Comparison of ENCODE assay signal across 1 cellular context in the genomic region with DNA sequence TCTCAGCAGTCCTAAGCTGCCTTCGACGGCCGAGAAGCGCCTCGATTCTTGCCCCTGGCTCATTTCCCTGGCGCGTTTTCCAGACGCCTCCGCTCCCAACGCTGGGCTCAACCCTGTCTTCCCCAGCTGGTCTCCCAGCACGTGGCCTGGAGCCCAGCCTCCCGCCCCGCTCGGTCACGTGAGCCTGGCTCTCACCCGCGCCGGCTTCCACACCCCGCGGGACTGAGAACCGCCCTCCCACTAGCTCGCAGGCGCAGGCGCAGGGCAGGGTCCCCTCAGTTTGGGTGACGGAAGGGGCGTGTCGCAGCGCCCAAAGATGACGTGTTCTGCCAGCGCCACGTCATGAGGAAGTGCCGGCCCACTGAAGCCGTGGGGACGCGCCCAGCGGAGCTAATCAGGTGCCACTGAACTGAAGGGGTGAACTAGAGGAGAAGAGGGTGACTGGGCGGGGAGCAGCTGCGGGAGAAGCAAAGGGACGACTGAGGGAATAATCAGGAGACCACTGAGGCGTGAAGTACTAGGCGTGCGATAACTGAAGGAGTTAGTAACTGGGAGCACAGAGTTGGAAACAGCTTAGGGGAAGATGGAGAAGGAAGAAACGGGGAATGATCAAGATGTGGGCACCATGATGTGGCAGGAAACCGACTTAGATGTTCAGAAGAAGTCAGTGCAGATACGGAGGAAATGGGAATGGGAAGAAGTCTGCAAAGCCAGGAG.
TF ChIP-seq lines count a peak whose summit lies in the region.

A gene with protein sequence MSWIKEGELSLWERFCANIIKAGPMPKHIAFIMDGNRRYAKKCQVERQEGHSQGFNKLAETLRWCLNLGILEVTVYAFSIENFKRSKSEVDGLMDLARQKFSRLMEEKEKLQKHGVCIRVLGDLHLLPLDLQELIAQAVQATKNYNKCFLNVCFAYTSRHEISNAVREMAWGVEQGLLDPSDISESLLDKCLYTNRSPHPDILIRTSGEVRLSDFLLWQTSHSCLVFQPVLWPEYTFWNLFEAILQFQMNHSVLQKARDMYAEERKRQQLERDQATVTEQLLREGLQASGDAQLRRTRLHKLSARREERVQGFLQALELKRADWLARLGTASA (plus strand): TSS at position 343 of the 717 bp plus-strand sequence. CDS start 625 bp downstream, outside the sequence.

TF ChIP-seq in HepG2, 621 proteins besides CTCF, POLR2A, EP300 and RAD21 (continued from another document and continues in another):
- TF ChIP-seq, protein P1, sequence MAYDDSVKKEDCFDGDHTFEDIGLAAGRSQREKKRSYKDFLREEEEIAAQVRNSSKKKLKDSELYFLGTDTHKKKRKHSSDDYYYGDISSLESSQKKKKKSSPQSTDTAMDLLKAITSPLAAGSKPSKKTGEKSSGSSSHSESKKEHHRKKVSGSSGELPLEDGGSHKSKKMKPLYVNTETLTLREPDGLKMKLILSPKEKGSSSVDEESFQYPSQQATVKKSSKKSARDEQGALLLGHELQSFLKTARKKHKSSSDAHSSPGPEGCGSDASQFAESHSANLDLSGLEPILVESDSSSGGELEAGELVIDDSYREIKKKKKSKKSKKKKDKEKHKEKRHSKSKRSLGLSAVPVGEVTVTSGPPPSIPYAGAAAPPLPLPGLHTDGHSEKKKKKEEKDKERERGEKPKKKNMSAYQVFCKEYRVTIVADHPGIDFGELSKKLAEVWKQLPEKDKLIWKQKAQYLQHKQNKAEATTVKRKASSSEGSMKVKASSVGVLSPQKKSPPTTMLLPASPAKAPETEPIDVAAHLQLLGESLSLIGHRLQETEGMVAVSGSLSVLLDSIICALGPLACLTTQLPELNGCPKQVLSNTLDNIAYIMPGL (CRISPR knock-in tag; IDR thresholded peaks at IDR 0.05; ENCODE audit: borderline replicate concordance in 1 of 2, low read depth in 1 of 2), result peak in 1 of 2 experiments; percentile 73; a peak in 3 of 4 replicates
- TF ChIP-seq GATA4 (IDR thresholded peaks at IDR 0.05; ENCODE audit: borderline replicate concordance, low read depth) (no peak), ZNF350 (CRISPR knock-in tag; IDR thresholded peaks at IDR 0.05; ENCODE audit: borderline replicate concordance, low read depth) (peak; percentile 95), HMG20A (CRISPR knock-in tag; IDR thresholded peaks at IDR 0.05; ENCODE audit: borderline replicate concordance) (peak; percentile 13; the same call in 1 of the 2 replicates), REL (CRISPR knock-in tag; conservative IDR thresholded peaks at IDR 0.05) (peak; percentile 94), SP2 (CRISPR knock-in tag; IDR thresholded peaks at IDR 0.05) (0 out of 2 replicates have a peak, but pooled peaks have one; percentile 46), ZNF33B (CRISPR knock-in tag; IDR thresholded peaks at IDR 0.05) (peak; percentile 100), ZNF546 (CRISPR knock-in tag; conservative IDR thresholded peaks at IDR 0.05) (peak; percentile 94; the same call in 1 of the 2 replicates), RFX5 (IDR thresholded peaks at IDR 0.05; ENCODE audit: low read depth, low read length) (peak; percentile 62), ZNF747 (CRISPR knock-in tag; IDR thresholded peaks at IDR 0.05; ENCODE audit: borderline replicate concordance) (peak; percentile 99; the same call in 1 of the 2 replicates), ZSCAN9 (CRISPR knock-in tag; IDR thresholded peaks at IDR 0.05; ENCODE audit: borderline replicate concordance) (peak; percentile 93), ZBTB20 (CRISPR knock-in tag; IDR thresholded peaks at IDR 0.05; ENCODE audit: borderline replicate concordance, low read depth) (peak; percentile 83; the same call in 1 of the 2 replicates), ZBTB8A (CRISPR knock-in tag; IDR thresholded peaks at IDR 0.05; ENCODE audit: borderline replicate concordance, low read depth) (peak; percentile 64; the same call in 1 of the 2 replicates), CHD4 (IDR thresholded peaks at IDR 0.05; ENCODE audit: borderline replicate concordance, low read length) (no peak), AKAP8 (CRISPR knock-in tag; IDR thresholded peaks at IDR 0.05) (peak; percentile 75; the same call in 1 of the 2 replicates), ZNF136 (CRISPR knock-in tag; IDR thresholded peaks at IDR 0.05; ENCODE audit: low read depth) (peak; percentile 96), ZNF138 (CRISPR knock-in tag; IDR thresholded peaks at IDR 0.05; ENCODE audit: low read depth) (peak; percentile 90), BCL6 (CRISPR knock-in tag; IDR thresholded peaks at IDR 0.05) (peak; percentile 69)
- TF ChIP-seq, protein P2, sequence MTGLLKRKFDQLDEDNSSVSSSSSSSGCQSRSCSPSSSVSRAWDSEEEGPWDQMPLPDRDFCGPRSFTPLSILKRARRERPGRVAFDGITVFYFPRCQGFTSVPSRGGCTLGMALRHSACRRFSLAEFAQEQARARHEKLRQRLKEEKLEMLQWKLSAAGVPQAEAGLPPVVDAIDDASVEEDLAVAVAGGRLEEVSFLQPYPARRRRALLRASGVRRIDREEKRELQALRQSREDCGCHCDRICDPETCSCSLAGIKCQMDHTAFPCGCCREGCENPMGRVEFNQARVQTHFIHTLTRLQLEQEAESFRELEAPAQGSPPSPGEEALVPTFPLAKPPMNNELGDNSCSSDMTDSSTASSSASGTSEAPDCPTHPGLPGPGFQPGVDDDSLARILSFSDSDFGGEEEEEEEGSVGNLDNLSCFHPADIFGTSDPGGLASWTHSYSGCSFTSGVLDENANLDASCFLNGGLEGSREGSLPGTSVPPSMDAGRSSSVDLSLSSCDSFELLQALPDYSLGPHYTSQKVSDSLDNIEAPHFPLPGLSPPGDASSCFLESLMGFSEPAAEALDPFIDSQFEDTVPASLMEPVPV (CRISPR knock-in tag; IDR thresholded peaks at IDR 0.05), result peak; percentile 99
- TF ChIP-seq, protein P3, sequence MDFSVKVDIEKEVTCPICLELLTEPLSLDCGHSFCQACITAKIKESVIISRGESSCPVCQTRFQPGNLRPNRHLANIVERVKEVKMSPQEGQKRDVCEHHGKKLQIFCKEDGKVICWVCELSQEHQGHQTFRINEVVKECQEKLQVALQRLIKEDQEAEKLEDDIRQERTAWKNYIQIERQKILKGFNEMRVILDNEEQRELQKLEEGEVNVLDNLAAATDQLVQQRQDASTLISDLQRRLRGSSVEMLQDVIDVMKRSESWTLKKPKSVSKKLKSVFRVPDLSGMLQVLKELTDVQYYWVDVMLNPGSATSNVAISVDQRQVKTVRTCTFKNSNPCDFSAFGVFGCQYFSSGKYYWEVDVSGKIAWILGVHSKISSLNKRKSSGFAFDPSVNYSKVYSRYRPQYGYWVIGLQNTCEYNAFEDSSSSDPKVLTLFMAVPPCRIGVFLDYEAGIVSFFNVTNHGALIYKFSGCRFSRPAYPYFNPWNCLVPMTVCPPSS (IDR thresholded peaks at IDR 0.05), result no peak
- TF ChIP-seq, protein P4, sequence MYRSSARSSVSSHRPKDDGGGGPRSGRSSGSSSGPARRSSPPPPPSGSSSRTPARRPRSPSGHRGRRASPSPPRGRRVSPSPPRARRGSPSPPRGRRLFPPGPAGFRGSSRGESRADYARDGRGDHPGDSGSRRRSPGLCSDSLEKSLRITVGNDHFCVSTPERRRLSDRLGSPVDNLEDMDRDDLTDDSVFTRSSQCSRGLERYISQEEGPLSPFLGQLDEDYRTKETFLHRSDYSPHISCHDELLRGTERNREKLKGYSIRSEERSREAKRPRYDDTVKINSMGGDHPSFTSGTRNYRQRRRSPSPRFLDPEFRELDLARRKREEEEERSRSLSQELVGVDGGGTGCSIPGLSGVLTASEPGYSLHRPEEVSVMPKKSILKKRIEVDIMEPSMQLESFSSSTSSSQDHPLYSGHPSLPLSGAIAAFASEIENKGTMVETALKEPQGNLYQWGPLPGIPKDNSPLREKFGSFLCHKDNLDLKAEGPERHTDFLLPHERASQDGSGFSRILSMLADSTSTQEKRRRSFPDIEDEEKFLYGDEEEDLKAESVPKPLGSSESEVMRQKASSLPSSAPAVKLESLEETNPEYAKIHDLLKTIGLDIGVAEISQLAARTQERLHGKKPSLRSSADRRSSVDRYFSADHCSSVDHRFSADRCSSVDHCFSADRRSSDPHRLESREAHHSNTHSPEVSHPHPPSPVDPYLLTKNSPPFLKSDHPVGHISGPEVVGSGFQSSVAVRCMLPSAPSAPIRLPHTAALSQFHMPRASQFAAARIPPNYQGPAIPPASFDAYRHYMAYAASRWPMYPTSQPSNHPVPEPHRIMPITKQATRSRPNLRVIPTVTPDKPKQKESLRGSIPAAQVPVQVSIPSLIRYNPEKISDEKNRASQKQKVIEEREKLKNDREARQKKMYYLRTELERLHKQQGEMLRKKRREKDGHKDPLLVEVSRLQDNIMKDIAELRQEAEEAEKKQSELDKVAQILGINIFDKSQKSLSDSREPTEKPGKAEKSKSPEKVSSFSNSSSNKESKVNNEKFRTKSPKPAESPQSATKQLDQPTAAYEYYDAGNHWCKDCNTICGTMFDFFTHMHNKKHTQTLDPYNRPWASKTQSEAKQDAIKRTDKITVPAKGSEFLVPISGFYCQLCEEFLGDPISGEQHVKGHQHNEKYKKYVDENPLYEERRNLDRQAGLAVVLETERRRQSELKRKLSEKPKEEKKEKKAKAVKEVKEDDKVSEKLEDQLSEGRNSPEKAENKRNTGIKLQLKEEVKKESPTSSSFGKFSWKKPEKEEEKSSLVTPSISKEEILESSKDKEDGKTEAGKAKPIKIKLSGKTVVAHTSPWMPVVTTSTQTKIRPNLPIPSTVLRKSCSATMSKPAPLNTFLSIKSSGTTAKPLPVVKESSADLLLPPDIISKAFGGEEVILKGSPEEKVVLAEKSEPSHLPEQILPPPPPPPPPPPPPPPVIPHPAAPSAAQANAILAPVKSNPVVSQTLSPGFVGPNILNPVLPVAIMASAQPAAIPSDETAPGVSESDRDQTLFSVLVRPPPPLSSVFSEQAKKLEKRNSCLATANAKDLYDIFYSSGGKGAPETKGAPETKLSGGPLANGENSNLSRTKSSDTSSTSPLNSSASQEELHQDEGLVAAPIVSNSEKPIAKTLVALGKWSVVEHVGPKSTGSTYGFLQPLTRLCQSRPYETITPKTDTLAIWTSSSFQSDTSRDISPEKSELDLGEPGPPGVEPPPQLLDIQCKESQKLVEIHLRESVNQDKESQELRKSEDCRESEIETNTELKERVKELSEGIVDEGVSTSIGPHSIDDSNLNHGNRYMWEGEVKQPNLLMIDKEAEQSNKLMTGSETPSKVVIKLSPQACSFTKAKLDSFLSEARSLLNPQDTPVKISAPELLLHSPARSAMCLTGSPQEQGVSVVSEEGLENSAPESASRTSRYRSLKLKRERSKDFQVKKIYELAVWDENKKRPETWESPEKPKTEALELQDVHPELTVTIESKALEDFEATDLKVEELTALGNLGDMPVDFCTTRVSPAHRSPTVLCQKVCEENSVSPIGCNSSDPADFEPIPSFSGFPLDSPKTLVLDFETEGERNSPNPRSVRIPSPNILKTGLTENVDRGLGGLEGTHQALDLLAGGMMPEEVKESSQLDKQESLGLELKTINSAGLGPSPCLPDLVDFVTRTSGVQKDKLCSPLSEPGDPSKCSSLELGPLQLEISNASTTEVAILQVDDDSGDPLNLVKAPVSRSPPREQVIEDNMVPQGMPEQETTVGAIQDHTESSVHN (CRISPR knock-in tag; IDR thresholded peaks at IDR 0.05), result no peak; the same call in 1 of the 2 replicates
- TF ChIP-seq, protein P5, sequence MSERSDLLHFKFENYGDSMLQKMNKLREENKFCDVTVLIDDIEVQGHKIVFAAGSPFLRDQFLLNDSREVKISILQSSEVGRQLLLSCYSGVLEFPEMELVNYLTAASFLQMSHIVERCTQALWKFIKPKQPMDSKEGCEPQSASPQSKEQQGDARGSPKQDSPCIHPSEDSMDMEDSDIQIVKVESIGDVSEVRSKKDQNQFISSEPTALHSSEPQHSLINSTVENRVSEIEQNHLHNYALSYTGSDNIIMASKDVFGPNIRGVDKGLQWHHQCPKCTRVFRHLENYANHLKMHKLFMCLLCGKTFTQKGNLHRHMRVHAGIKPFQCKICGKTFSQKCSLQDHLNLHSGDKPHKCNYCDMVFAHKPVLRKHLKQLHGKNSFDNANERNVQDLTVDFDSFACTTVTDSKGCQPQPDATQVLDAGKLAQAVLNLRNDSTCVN (CRISPR knock-in tag; IDR thresholded peaks at IDR 0.05; ENCODE audit: borderline replicate concordance), result peak; percentile 93
- TF ChIP-seq, protein P6, sequence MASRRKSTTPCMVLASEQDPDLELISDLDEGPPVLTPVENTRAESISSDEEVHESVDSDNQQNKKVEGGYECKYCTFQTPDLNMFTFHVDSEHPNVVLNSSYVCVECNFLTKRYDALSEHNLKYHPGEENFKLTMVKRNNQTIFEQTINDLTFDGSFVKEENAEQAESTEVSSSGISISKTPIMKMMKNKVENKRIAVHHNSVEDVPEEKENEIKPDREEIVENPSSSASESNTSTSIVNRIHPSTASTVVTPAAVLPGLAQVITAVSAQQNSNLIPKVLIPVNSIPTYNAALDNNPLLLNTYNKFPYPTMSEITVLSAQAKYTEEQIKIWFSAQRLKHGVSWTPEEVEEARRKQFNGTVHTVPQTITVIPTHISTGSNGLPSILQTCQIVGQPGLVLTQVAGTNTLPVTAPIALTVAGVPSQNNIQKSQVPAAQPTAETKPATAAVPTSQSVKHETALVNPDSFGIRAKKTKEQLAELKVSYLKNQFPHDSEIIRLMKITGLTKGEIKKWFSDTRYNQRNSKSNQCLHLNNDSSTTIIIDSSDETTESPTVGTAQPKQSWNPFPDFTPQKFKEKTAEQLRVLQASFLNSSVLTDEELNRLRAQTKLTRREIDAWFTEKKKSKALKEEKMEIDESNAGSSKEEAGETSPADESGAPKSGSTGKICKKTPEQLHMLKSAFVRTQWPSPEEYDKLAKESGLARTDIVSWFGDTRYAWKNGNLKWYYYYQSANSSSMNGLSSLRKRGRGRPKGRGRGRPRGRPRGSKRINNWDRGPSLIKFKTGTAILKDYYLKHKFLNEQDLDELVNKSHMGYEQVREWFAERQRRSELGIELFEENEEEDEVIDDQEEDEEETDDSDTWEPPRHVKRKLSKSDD (CRISPR knock-in tag; IDR thresholded peaks at IDR 0.05; ENCODE audit: low read depth), result peak; percentile 94
- TF ChIP-seq, protein P7, sequence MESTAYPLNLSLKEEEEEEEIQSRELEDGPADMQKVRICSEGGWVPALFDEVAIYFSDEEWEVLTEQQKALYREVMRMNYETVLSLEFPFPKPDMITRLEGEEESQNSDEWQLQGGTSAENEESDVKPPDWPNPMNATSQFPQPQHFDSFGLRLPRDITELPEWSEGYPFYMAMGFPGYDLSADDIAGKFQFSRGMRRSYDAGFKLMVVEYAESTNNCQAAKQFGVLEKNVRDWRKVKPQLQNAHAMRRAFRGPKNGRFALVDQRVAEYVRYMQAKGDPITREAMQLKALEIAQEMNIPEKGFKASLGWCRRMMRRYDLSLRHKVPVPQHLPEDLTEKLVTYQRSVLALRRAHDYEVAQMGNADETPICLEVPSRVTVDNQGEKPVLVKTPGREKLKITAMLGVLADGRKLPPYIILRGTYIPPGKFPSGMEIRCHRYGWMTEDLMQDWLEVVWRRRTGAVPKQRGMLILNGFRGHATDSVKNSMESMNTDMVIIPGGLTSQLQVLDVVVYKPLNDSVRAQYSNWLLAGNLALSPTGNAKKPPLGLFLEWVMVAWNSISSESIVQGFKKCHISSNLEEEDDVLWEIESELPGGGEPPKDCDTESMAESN (CRISPR knock-in tag; conservative IDR thresholded peaks at IDR 0.05), result peak; percentile 98
- TF ChIP-seq, protein P8, sequence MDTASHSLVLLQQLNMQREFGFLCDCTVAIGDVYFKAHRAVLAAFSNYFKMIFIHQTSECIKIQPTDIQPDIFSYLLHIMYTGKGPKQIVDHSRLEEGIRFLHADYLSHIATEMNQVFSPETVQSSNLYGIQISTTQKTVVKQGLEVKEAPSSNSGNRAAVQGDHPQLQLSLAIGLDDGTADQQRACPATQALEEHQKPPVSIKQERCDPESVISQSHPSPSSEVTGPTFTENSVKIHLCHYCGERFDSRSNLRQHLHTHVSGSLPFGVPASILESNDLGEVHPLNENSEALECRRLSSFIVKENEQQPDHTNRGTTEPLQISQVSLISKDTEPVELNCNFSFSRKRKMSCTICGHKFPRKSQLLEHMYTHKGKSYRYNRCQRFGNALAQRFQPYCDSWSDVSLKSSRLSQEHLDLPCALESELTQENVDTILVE (CRISPR knock-in tag; IDR thresholded peaks at IDR 0.05), result peak; percentile 86; the same call in 1 of the 2 replicates
